ENCODE assay signal across 25 cellular contexts in the genomic region with DNA sequence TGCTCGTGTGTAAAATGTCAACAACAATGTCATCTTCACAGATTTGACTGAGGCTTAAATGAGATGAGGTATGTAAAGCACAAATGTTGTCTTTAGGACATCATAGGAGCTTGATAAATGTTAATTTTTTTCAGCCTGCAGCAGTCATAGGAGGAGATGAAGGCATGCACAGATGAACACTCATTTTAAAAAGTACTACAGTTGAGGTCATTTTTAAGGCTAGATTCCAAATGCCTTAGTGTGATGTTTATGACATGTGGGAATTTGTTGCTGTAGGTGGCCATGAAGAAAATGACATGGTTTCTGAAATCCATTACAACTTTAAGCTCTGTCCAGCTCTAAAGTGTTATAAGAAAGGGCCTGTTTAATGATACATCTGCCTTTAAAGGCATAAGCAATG.
"Had no signal": no experiment of that assay in that cellular context is flagged by ENCODE, and none has a peak within 500 bp of the region (broad histone marks: within the 10 kb centered on the region; RNA-seq: fewer than 3 reads in every experiment).

No MANE protein-coding gene starts in this region.

- H3K27ac Mint-ChIP-seq: activated CD4-positive, alpha-beta memory T cell treated with anti-CD3 and anti-CD28 coated beads for 36 hours; activated CD4-positive, alpha-beta T cell treated with anti-CD3 and anti-CD28 coated beads, Interleukin-2, amount 10 ng/mL, durations not matched to agents 24 days and 14 days; activated naive CD4-positive, alpha-beta T cell treated with anti-CD3 and anti-CD28 coated beads, Interleukin-2, amount 50 U/mL, for 24 hours; activated T-helper 2 cell treated with anti-CD3 and anti-CD28 coated beads, Interferon-gamma antibody, Interleukin-2, Interleukin-4, amounts not matched to agents 10 μg/mL and 5 μg/mL and 100 μg/mL, durations not matched to agents 14 hours and 24 hours and 36 hours; naive thymus-derived CD4-positive, alpha-beta T cell had no signal

- H3K36me3 Mint-ChIP-seq: activated CD4-positive, alpha-beta memory T cell treated with anti-CD3 and anti-CD28 coated beads for 36 hours had no signal

- ATAC-seq: activated T-cell treated with anti-CD3 and anti-CD28 coated beads, Interleukin-2, amount 50 U/mL, for 4 hours; body of pancreas; heart right ventricle; naive thymus-derived CD4-positive, alpha-beta T cell had no signal

- H3K27me3 ChIP-seq: body of pancreas, cardiac muscle cell, dorsolateral prefrontal cortex, heart right ventricle, ovary, suprapubic skin, tibial artery had no signal

- H3K9me3 Mint-ChIP-seq: activated T-cell treated with anti-CD3 and anti-CD28 coated beads, Interleukin-2, amount 50 U/mL, for 4 hours had no signal

- H3K4me1 Mint-ChIP-seq: activated CD4-positive, alpha-beta T cell treated with anti-CD3 and anti-CD28 coated beads, Interleukin-2, amount 10 ng/mL, durations not matched to agents 24 days and 14 days had no signal

- H3K4me3 ChIP-seq: body of pancreas, cardiac muscle cell, coronary artery, dorsolateral prefrontal cortex, heart right ventricle, ovary, prostate gland, suprapubic skin, tibial artery had no signal

- DNase-seq: activated CD4-positive, alpha-beta memory T cell treated with anti-CD3 and anti-CD28 coated beads for 36 hours; activated CD4-positive, alpha-beta T cell treated with anti-CD3 and anti-CD28 coated beads, Interleukin-2, amount 10 ng/mL, durations not matched to agents 24 days and 14 days; activated CD4-positive, CD25-positive, alpha-beta regulatory T cell treated with anti-CD3 and anti-CD28 coated beads, Interleukin-2, amount 50 U/mL, for 72 hours; activated CD8-positive, alpha-beta memory T cell treated with anti-CD3 and anti-CD28 coated beads, Interleukin-2, amount 50 U/mL, for 48 hours; activated T-cell treated with anti-CD3 and anti-CD28 coated beads, Interleukin-2, amount 50 U/mL, for 4 hours; anterior cingulate cortex; body of pancreas; dorsolateral prefrontal cortex; effector memory CD4-positive, alpha-beta T cell; erythroblast; foreskin melanocyte; heart right ventricle; midbrain; naive thymus-derived CD4-positive, alpha-beta T cell; ovary; stimulated activated CD4-positive, alpha-beta T cell treated with anti-CD3 and anti-CD28 coated beads, Interleukin-15, amount 100 ng/mL, for 24 hours; stimulated activated CD4-positive, alpha-beta T cell treated with anti-CD3 and anti-CD28 coated beads, Interleukin-2, amount 100 ng/mL, for 24 hours; stimulated activated naive CD4-positive, alpha-beta T cell; tibial artery had no signal

- H3K27ac ChIP-seq: body of pancreas, cardiac muscle cell, coronary artery, dorsolateral prefrontal cortex, heart right ventricle, ovary, prostate gland, suprapubic skin, tibial artery had no signal

- H3K4me1 ChIP-seq: body of pancreas, prostate gland, suprapubic skin, tibial artery had no signal

- H3K36me3 ChIP-seq: cardiac muscle cell, ovary, prostate gland, suprapubic skin had no signal

- H3K4me3 Mint-ChIP-seq: activated CD4-positive, alpha-beta memory T cell treated with anti-CD3 and anti-CD28 coated beads for 36 hours; activated CD4-positive, alpha-beta T cell treated with anti-CD3 and anti-CD28 coated beads, Interleukin-2, amount 10 ng/mL, durations not matched to agents 24 days and 14 days; activated naive CD4-positive, alpha-beta T cell treated with anti-CD3 and anti-CD28 coated beads, Interleukin-2, amount 50 U/mL, for 24 hours; activated T-cell treated with anti-CD3 and anti-CD28 coated beads, Interleukin-2, amount 50 U/mL, for 4 hours; naive thymus-derived CD4-positive, alpha-beta T cell had no signal

- H3K27me3 Mint-ChIP-seq: activated CD4-positive, alpha-beta memory T cell treated with anti-CD3 and anti-CD28 coated beads for 36 hours; activated naive CD4-positive, alpha-beta T cell treated with anti-CD3 and anti-CD28 coated beads, Interleukin-2, amount 50 U/mL, for 24 hours had no signal

- H3K9me3 ChIP-seq: body of pancreas, ovary, prostate gland, suprapubic skin, tibial artery had no signal
